Comparison of ENCODE assay signal across 16 cellular contexts in the genomic region with DNA sequence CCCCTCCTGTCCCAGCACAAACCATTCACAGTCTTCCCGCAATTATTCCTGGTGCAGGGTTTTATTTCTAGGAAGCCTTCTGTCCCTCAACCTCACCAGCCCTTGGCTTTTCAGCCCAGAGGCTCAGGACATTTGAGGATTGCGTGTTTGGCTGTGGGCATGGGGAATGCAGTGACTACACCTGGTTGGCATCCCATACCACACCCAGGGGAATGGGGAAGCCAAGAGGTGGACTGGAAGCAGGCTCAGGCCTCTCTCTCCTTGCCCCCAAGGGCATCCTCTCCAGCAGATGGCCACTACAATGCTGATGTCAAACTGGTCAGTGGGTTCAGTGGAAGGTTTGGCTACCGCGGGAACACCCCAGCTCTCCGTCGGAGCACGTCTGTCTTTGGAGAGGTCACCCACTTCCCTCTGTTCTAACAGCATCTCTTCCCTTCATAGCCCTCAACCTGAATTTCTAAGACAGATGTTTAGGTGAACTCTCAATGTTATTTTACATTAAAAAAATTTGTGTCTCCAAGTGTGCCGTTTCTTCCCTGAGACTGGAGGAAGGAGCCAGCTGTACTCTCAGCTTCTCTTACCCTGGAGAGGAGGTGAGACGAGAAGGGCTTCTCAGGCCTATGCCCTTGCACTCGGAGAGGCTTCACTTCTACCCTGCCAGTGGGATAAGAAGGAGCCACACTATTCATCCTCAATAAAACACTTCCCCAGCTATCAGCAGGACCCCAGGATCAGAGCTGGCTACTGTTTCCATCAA. TPM values are rescaled to one million over a fixed set of nuclear protein-coding genes. Genes with fewer than 3 reads are reported as not detected.
DNase-seq lines count a peak whose midpoint lies in the region; ATAC-seq and TF ChIP-seq lines count a peak whose summit lies in the region.
"Had no signal": no experiment of that assay in that cellular context is flagged by ENCODE, and none has a peak within 500 bp of the region (broad histone marks: within the 10 kb centered on the region; RNA-seq: fewer than 3 reads in every experiment).

No MANE protein-coding gene starts in this region.

- H3K4me1 ChIP-seq in H9 (ENCODE audit: insufficient read depth, low read length) (no peaks in the 10 kb centered on the region), SJCRH30 (peaks cover 6% of the 10 kb centered on the region; the same call in 1 of the 2 replicates), foreskin keratinocyte (peaks cover 14% of the 10 kb centered on the region)

- no peak for DNase-seq in H9
- peak; percentile 34 to 50 for DNase-seq in SJCRH30
- DNase-seq in foreskin keratinocyte: peak; percentile 76 to 94
- DNase-seq in stimulated activated naive B cell treated with anti-CD40 and anti-IgM and Interleukin-4, amounts not matched to agents 10 μg/mL and 1 μg/mL and 100 μg/mL, for 72 hours: no peak
- no peak for DNase-seq in NCI-H187 treated with DMSO at 0.1 percent for 48 hours (lab: John Stamatoyannopoulos, UW)
- DNase-seq in SHP77 treated with DMSO at 0.1 percent for 48 hours (lab: John Stamatoyannopoulos, UW): no peak
- no peak for DNase-seq in posterior cingulate gyrus
- DNase-seq: activated CD4-positive, alpha-beta T cell treated with anti-CD3 and anti-CD28 coated beads, Interleukin-2, amount 50 U/mL, for 4 hours; activated gamma-delta T cell; hippocampal formation; NCI-H2081 treated with DMSO at 0.1 percent for 48 hours; occipital lobe; stimulated activated CD4-positive, alpha-beta T cell treated with anti-CD3 and anti-CD28 coated beads, Interleukin-12 subunit alpha, Interleukin-12 subunit beta, amount 100 ng/mL, for 4 hours; T-cell had no signal

- H2BK20ac ChIP-seq in H9 (ENCODE audit: low read depth, low read length, poor library complexity, severe bottlenecking): no peak overlapping the region

- H3K14ac ChIP-seq in H9 (ENCODE audit: insufficient read depth, low read length): no peak overlapping the region

- no peaks in the 10 kb centered on the region for H3K79me1 ChIP-seq in H9 (ENCODE audit: insufficient read depth, low read depth, low read length, poor library complexity, severe bottlenecking)

- no peaks in the 10 kb centered on the region for H3K23me2 ChIP-seq in H9 (ENCODE audit: insufficient read length, low read depth, low read length, poor library complexity, severe bottlenecking)

- H2BK12ac ChIP-seq in H9 (ENCODE audit: insufficient read length, low read depth, low read length): no peak overlapping the region

- H3K9ac ChIP-seq in H9 (ENCODE audit: extremely low read depth, insufficient read length, low read length): no peak overlapping the region

- H4K5ac ChIP-seq in H9 (ENCODE audit: insufficient read length, low read depth, low read length): no peak overlapping the region

- ATAC-seq in foreskin keratinocyte: peak; percentile 85
- ATAC-seq in stimulated activated naive B cell treated with anti-CD40 and anti-IgM and Interleukin-4, amounts not matched to agents 10 μg/mL and 1 μg/mL and 100 μg/mL, for 72 hours (replicated peaks): no peak
- no peak for ATAC-seq in HG03571 (IDR thresholded peaks at IDR 0.05; ENCODE audit: unreplicated experiment)
- ATAC-seq: T-cell had no signal

- no peak overlapping the region for H4K91ac ChIP-seq in H9 (ENCODE audit: insufficient read length, low read depth, low read length)

- no peak overlapping the region for H3K4ac ChIP-seq in H9 (ENCODE audit: low read depth, low read length)

- no peak overlapping the region for H3T11ph ChIP-seq in H9 (ENCODE audit: low read length)

- H3K27ac ChIP-seq in H9 (ENCODE audit: insufficient read length, low read depth, low read length): no peak overlapping the region
- H3K27ac ChIP-seq in SJCRH30: peak overlapping the region; percentile 12; the same call in 1 of the 2 replicates
- peak overlapping the region; percentile 60 for H3K27ac ChIP-seq in foreskin keratinocyte
- H3K27ac ChIP-seq: thoracic aorta had no signal

- no peak overlapping the region for H4K8ac ChIP-seq in H9 (replicated peaks; ENCODE audit: insufficient read length, low read depth, low read length)

- H3K9me3 ChIP-seq in H9 (ENCODE audit: control insufficient read depth, low read depth, low read length): no peaks in the 10 kb centered on the region
- no peaks in the 10 kb centered on the region for H3K9me3 ChIP-seq in SJCRH30 (replicated peaks)
- H3K9me3 ChIP-seq: thoracic aorta had no signal

- no peak overlapping the region for H2AFZ ChIP-seq in H9 (ENCODE audit: low read length)

- no peak overlapping the region for H3K18ac ChIP-seq in H9 (ENCODE audit: insufficient read length, low read depth, low read length)

- H2BK120ac ChIP-seq in H9 (ENCODE audit: low read depth, low read length, poor library complexity, severe bottlenecking): no peak overlapping the region

- H3K79me2 ChIP-seq in H9 (ENCODE audit: insufficient read depth, low read length): no peaks in the 10 kb centered on the region

- no peak overlapping the region for H2AK5ac ChIP-seq in H9 (ENCODE audit: insufficient read length, low read length)

- no peak overlapping the region for H2BK15ac ChIP-seq in H9 (ENCODE audit: low read depth, low read length)

- peak overlapping the region in 2 of 3 experiments; percentile 14 to 63; a peak in 1 of 7 replicates for H3K27ac Mint-ChIP-seq in H9
- H3K27ac Mint-ChIP-seq in stimulated activated naive B cell treated with anti-CD40 and anti-IgM and Interleukin-4, amounts not matched to agents 10 μg/mL and 1 μg/mL and 100 μg/mL, for 72 hours: peak overlapping the region; percentile 22
- H3K27ac Mint-ChIP-seq: T-cell had no signal

- TF ChIP-seq CTCF in H9 (conservative IDR thresholded peaks at IDR 0.05) (no peak), foreskin keratinocyte (conservative IDR thresholded peaks at IDR 0.05) (no peak)

- peaks cover 2 to 46% (median 14%) of the 10 kb centered on the region in 3 experiments for H3K36me3 Mint-ChIP-seq in H9 (ENCODE audit: insufficient read depth in 1 of 3, low read depth in 3 of 3)
- peaks cover 30 to 62% of the 10 kb centered on the region in 2 donors for H3K36me3 Mint-ChIP-seq in stimulated activated naive B cell treated with anti-CD40 and anti-IgM and Interleukin-4, amounts not matched to agents 10 μg/mL and 1 μg/mL and 100 μg/mL, for 72 hours

- intact Hi-C loops in posterior cingulate gyrus (cut with DNase I): no loop called here

- no peak overlapping the region for H3K56ac ChIP-seq in H9 (ENCODE audit: insufficient read length, low read depth, low read length)

- no peaks in the 10 kb centered on the region; a peak in 2 of 5 replicates for H3K9me3 Mint-ChIP-seq in H9
- H3K9me3 Mint-ChIP-seq in stimulated activated naive B cell treated with anti-CD40 and anti-IgM and Interleukin-4, amounts not matched to agents 10 μg/mL and 1 μg/mL and 100 μg/mL, for 72 hours: no peaks in the 10 kb centered on the region
- H3K9me3 Mint-ChIP-seq: T-cell had no signal

- no peak overlapping the region for H3K4me3 ChIP-seq in SJCRH30
- H3K4me3 ChIP-seq: thoracic aorta had no signal

- no peaks in the 10 kb centered on the region for H4K20me1 ChIP-seq in H9 (ENCODE audit: control insufficient read depth, insufficient read depth, insufficient read length)

- H3K27me3 ChIP-seq in H9 (ENCODE audit: insufficient read depth, low read length) (no peaks in the 10 kb centered on the region), SJCRH30 (no peaks in the 10 kb centered on the region), foreskin keratinocyte (no peaks in the 10 kb centered on the region)

- H3K36me3 ChIP-seq in SJCRH30: no peaks in the 10 kb centered on the region; the same call in 1 of the 2 replicates

- H3K23ac ChIP-seq in H9 (ENCODE audit: insufficient read length, low read depth, low read length): no peak overlapping the region

- no peak overlapping the region for H2BK5ac ChIP-seq in H9 (ENCODE audit: insufficient read length, low read length)

- peaks cover 0 to 3% of the 10 kb centered on the region in 2 experiments; a peak in 1 of 4 replicates for H3K4me1 Mint-ChIP-seq in H9
- H3K4me1 Mint-ChIP-seq in stimulated activated naive B cell treated with anti-CD40 and anti-IgM and Interleukin-4, amounts not matched to agents 10 μg/mL and 1 μg/mL and 100 μg/mL, for 72 hours: peaks cover 0 to 5% of the 10 kb centered on the region in 2 donors

- H3K4me2 ChIP-seq in H9 (ENCODE audit: insufficient read depth, insufficient read length, low read length): no peak overlapping the region

- H3K4me3 Mint-ChIP-seq in H9: no peak overlapping the region
- no peak overlapping the region for H3K4me3 Mint-ChIP-seq in stimulated activated naive B cell treated with anti-CD40 and anti-IgM and Interleukin-4, amounts not matched to agents 10 μg/mL and 1 μg/mL and 100 μg/mL, for 72 hours
- H3K4me3 Mint-ChIP-seq: T-cell had no signal

- peaks cover 3% of the 10 kb centered on the region; the same call in 1 of the 2 replicates for H3K27me3 Mint-ChIP-seq in H9 (ENCODE audit: low read depth)
- no peaks in the 10 kb centered on the region for H3K27me3 Mint-ChIP-seq in stimulated activated naive B cell treated with anti-CD40 and anti-IgM and Interleukin-4, amounts not matched to agents 10 μg/mL and 1 μg/mL and 100 μg/mL, for 72 hours
- H3K27me3 Mint-ChIP-seq: T-cell had no signal

- WGBS in H9 (ENCODE audit: extremely low coverage, insufficient read length, low lambda C conversion rate): no CpG with 5 or more reads among the region's 10 CpGs

RNA-seq across cellular contexts. Expression of a gene that starts 35.5 kb away (rescaled TPM):
- total RNA-seq in H9 (2021) (30.2 and 32.0 TPM in 2 replicates), foreskin keratinocyte (17.1 and 32.4 TPM in 2 replicates)
- 16.1 and 17.0 TPM in 2 replicates for total RNA-seq in SJCRH30 (2014; rRNA removed; shearing (Covaris generic))
- 8.6 and 16.5 TPM in 2 replicates for polyA plus RNA-seq in foreskin keratinocyte

Comparison
In these comparisons a context has a peak if more than half of its experiments do, and no peak if none do; other contexts are left out.
1. DNase-seq: peak in SJCRH30 (2 of 2) and foreskin keratinocyte (2 of 2); none in H9 (single experiment), stimulated activated naive B cell treated with anti-CD40 and anti-IgM and Interleukin-4, amounts not matched to agents 10 μg/mL and 1 μg/mL and 100 μg/mL, for 72 hours (single experiment), NCI-H187 treated with DMSO at 0.1 percent for 48 hours (single experiment), SHP77 treated with DMSO at 0.1 percent for 48 hours (single experiment) and posterior cingulate gyrus (0 of 10).